Comparison of ENCODE assay signal across 8 cellular contexts in the genomic region with DNA sequence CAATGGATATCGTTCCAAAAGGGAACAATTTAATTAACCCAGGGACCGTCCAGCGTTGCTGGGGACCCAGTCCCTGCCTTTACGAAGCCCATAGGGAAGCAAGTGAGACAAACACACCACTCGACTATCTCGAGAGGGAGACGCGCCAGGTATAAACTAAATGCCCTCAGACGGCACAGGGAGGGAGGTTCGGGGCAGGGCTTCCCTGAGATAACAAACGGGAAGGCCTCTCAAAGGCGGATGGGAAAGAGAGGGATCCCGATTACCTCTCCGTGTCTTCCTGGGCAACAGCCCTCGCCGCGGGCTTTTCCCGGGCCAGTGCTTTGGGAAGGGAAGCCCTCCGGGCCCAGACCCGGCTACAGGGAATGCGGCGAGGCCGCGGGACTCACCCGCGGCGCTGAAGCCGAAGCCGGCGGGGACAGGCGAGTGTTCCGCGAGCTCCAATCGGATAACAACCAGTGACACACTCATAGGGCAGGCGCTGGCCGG. TPM values are rescaled to one million over a fixed set of nuclear protein-coding genes. Genes with fewer than 3 reads are reported as not detected.
DNase-seq lines count a peak whose midpoint lies in the region; ATAC-seq and TF ChIP-seq lines count a peak whose summit lies in the region.

No MANE protein-coding gene starts in this region.

- no peaks in the 10 kb centered on the region for H3K27me3 ChIP-seq in esophagus muscularis mucosa

- H3K27ac ChIP-seq in esophagus muscularis mucosa (replicated peaks in 1 of 4): peak overlapping the region; percentile 80 to 91 (median 86)

- no peaks in the 10 kb centered on the region for H3K9me3 Mint-ChIP-seq in osteocyte (ENCODE audit: unreplicated experiment)

- WGBS in esophagus muscularis mucosa: 0% methylated on average over 26 of the region's 36 CpGs

- H3K27ac Mint-ChIP-seq in osteocyte (ENCODE audit: unreplicated experiment): peak overlapping the region; percentile 91

- H3K36me3 Mint-ChIP-seq in osteocyte (ENCODE audit: unreplicated experiment): peaks cover 17% of the 10 kb centered on the region

- peak overlapping the region; percentile 95 for H3K4me3 Mint-ChIP-seq in osteocyte (ENCODE audit: unreplicated experiment)

- peak; percentile 24 for ATAC-seq in HG02852 (IDR thresholded peaks at IDR 0.05; ENCODE audit: unreplicated experiment)

- no peak for TF ChIP-seq POLR2A in esophagus muscularis mucosa (IDR thresholded peaks at IDR 0.05; ENCODE audit: low read depth)

- H3K4me1 Mint-ChIP-seq in osteocyte (ENCODE audit: unreplicated experiment): peaks cover 31% of the 10 kb centered on the region

- no peaks in the 10 kb centered on the region for H3K27me3 Mint-ChIP-seq in osteocyte (ENCODE audit: unreplicated experiment)

- no peak for TF ChIP-seq EP300 in esophagus muscularis mucosa (IDR thresholded peaks at IDR 0.05)

- H3K4me1 ChIP-seq in esophagus muscularis mucosa: peaks cover 25 to 38% (median 31%) of the 10 kb centered on the region in 4 donors

- TF ChIP-seq CTCF in esophagus muscularis mucosa (IDR thresholded peaks at IDR 0.05) (no peak), osteocyte (IDR thresholded peaks at IDR 0.05) (no peak)

- in situ Hi-C loops in SK-MEL-5 (cut with HindIII; ENCODE audit: low pct_unique_long_range_greater_than_20kb, low sequenced_read_pairs): no loop called here

- intact Hi-C loops in esophagus muscularis mucosa (cut with DNase I): loop anchor here (10.0 kb wide), 1 partner anchor 161 kb away; no protein-coding TSS in a partner anchor

- H3K9me3 ChIP-seq in esophagus muscularis mucosa: no peaks in the 10 kb centered on the region

- H3K4me3 ChIP-seq in esophagus muscularis mucosa: peak overlapping the region; percentile 73 to 98 (median 91)

- peaks cover 25 to 30% (median 29%) of the 10 kb centered on the region in 4 donors for H3K36me3 ChIP-seq in esophagus muscularis mucosa

- peak; percentile 78 for DNase-seq in DMS53 (lab: John Stamatoyannopoulos, UW)
- no peak for DNase-seq in DMS53 treated with DMSO at 0.1 percent for 48 hours (lab: John Stamatoyannopoulos, UW; ENCODE audit: unreplicated experiment)
- DNase-seq in SK-MEL-5 (ENCODE audit: low read depth, low spot score): peak; percentile 11
- no peak for DNase-seq in esophagus muscularis mucosa (ENCODE audit: extremely low spot score)
- DNase-seq in osteocyte (ENCODE audit: extremely low spot score, unreplicated experiment): no peak
- DNase-seq in GF-D8 (lab: John Stamatoyannopoulos, UW): no peak
- no peak for DNase-seq in T-helper 9 cell

RNA-seq across cellular contexts. Expression of a gene that starts 0.4 kb away (rescaled TPM):
- total RNA-seq in SK-MEL-5 (2014; rRNA removed; shearing (Covaris generic)): 25.1 and 27.6 TPM in 2 replicates
- 14.3 and 23.3 TPM in 2 replicates for polyA plus RNA-seq in SK-MEL-5 (2015; cell fraction: cytosol; rRNA removed)
- polyA plus RNA-seq in SK-MEL-5 (2015; cell fraction: nucleus; rRNA removed): 9.9 and 12.7 TPM in 2 replicates
- total RNA-seq in esophagus muscularis mucosa: 10 to 100 TPM; 17.4 to 23.8 (median 20.7) TPM
- 18.9 and 20.8 TPM in 2 replicates for total RNA-seq in osteocyte

RNA-seq across cellular contexts. Expression of a gene that starts 0.5 kb away (rescaled TPM):
- total RNA-seq in SK-MEL-5 (2014; rRNA removed; shearing (Covaris generic)): 17.2 and 23.0 TPM in 2 replicates
- 35.0 and 35.6 TPM in 2 replicates for polyA plus RNA-seq in SK-MEL-5 (2015; cell fraction: cytosol; rRNA removed)
- polyA plus RNA-seq in SK-MEL-5 (2015; cell fraction: nucleus; rRNA removed): 155 and 178 TPM in 2 replicates
- 10 to 100 TPM in 3 of 4 donors, 1 to 10 TPM in 1; 8.8 to 21.6 (median 16.8) TPM for total RNA-seq in esophagus muscularis mucosa
- 27.1 and 29.5 TPM in 2 replicates for total RNA-seq in osteocyte

Comparison
In these comparisons a context has a peak if more than half of its experiments do, and no peak if none do; other contexts are left out.
1. DNase-seq: peak in DMS53 (single experiment) and SK-MEL-5 (single experiment); none in DMS53 treated with DMSO at 0.1 percent for 48 hours (single experiment), esophagus muscularis mucosa (single experiment), osteocyte (single experiment), GF-D8 (single experiment) and T-helper 9 cell (single experiment).